In the genomic region with DNA sequence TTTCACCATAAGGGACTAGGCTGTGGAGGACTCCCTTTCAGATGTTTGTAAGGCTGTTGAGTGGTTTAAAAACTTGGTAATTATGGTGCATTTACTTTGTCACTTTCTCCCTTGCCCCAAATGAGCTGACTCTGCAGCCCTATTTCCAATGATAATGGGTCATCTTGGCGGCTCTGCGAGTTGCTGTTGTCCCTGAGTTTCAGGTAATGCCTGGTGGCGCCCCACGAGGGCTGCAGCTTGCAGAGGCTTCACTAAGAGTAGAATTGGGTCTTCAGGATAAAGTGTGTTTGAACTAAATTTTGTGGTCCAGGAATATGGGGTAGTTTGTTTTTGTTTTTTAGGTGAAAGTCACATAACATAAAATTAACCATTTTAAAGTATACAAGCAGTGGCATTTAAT, we compare ENCODE assay signal across 8 cellular contexts.
"Had no signal": no experiment of that assay in that cellular context is flagged by ENCODE, and none has a peak within 500 bp of the region (broad histone marks: within the 10 kb centered on the region; RNA-seq: fewer than 3 reads in every experiment).

No MANE protein-coding gene starts in this region.

- ATAC-seq: HCT116, HepG2 had no signal

- H3K36me3 Mint-ChIP-seq: IgD-negative memory B cell had no signal

- H3K4me1 Mint-ChIP-seq: IgD-negative memory B cell had no signal

- H3K27ac Mint-ChIP-seq: HFFc6, IgD-negative memory B cell had no signal

- H3K4me3 ChIP-seq: GM23248, HAP-1 had no signal

- H3K9me3 ChIP-seq: HAP-1 had no signal

- H2AFZ ChIP-seq: GM23248 had no signal

- H3K27ac ChIP-seq: GM23248, HL-60 had no signal

- H3K4me1 ChIP-seq: HAP-1 had no signal

- H3K36me3 ChIP-seq: HAP-1 had no signal

- DNase-seq: GM23248, HFFc6, KBM-7 had no signal

- H3K9ac ChIP-seq: GM23248 had no signal

- H3K4me3 Mint-ChIP-seq: HFFc6, IgD-negative memory B cell had no signal
